ENCODE assay signal across 24 cellular contexts in the genomic region with DNA sequence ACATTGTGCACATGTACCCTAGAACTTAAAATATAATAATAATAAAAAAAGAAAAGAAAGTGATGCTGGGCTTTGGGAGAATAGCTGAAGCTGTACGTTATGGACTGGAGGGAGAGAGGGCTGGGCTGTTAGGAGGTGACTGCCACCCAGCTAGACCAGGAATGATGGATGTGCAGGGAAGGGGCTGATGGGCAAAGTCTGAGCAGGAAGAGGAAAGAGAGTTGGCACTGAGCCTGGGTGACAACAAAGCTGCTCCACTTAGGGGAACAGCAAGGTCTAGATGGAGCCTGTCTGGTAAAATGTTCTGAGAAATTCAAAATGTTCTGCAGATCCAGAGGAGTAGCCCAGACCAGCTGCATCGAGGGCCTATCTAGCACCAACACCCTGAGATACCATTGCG.
"Had no signal": no experiment of that assay in that cellular context is flagged by ENCODE, and none has a peak within 500 bp of the region (broad histone marks: within the 10 kb centered on the region; RNA-seq: fewer than 3 reads in every experiment).

No MANE protein-coding gene starts in this region.

- H3K4me1 Mint-ChIP-seq: WTC11 had no signal

- H3K9me3 ChIP-seq: ascending aorta, Peyer's patch, SJSA1 had no signal

- H3K4me3 Mint-ChIP-seq: activated CD8-positive, alpha-beta T cell treated with anti-CD3 and anti-CD28 coated beads, Interleukin-2, amount 10 ng/mL, durations not matched to agents 7 days and 5 days; activated naive CD8-positive, alpha-beta T cell treated with anti-CD3 and anti-CD28 coated beads, Interleukin-2, amount 50 U/mL, for 24 hours; T-helper 1 cell treated with Interleukin-12 subunit alpha and Interleukin-12 subunit beta and Interleukin-4 antibody, amounts not matched to agents 30 μg/mL and 1 μg/mL, for 36 hours; WTC11 had no signal

- H3K36me3 ChIP-seq: ascending aorta, Peyer's patch, SJSA1 had no signal

- H3K4me1 ChIP-seq: ascending aorta, body of pancreas, Peyer's patch, SJSA1 had no signal

- DNase-seq: activated CD4-positive, alpha-beta T cell treated with anti-CD3 and anti-CD28 coated beads for 48 hours; activated CD4-positive, alpha-beta T cell treated with anti-CD3 and anti-CD28 coated beads, Interleukin-2, amount 50 U/mL, for 4 hours; activated CD4-positive, CD25-positive, alpha-beta regulatory T cell treated with anti-CD3 and anti-CD28 coated beads, Interleukin-2, amount 50 U/mL, for 72 hours; activated CD8-positive, alpha-beta memory T cell treated with anti-CD3 and anti-CD28 coated beads, Interleukin-2, amount 50 U/mL, for 48 hours; activated CD8-positive, alpha-beta T cell treated with anti-CD3 and anti-CD28 coated beads, Interleukin-2, amount 10 ng/mL, durations not matched to agents 7 days and 5 days; activated naive CD8-positive, alpha-beta T cell treated with anti-CD3 and anti-CD28 coated beads, Interleukin-2, amount 50 U/mL, for 24 hours; activated T-cell treated with anti-CD3 and anti-CD28 coated beads, Interleukin-2, amount 50 U/mL, for 1 hour; amniotic stem cell; body of pancreas; central memory CD4-positive, alpha-beta T cell; NCI-H1048; NCI-H146; NCI-H1930; NCI-H446; NCI-H524; NCI-H748 treated with DMSO at 0.1 percent for 48 hours; Peyer's patch; SHP77; T-helper 9 cell had no signal

- H3K4me3 ChIP-seq: ascending aorta, body of pancreas, Peyer's patch, SJSA1 had no signal

- H3K27ac ChIP-seq: ascending aorta, body of pancreas, Peyer's patch, SJSA1 had no signal

- H3K27me3 ChIP-seq: ascending aorta, body of pancreas, Peyer's patch, SJSA1 had no signal

- H3K27ac Mint-ChIP-seq: activated CD8-positive, alpha-beta T cell treated with anti-CD3 and anti-CD28 coated beads, Interleukin-2, amount 10 ng/mL, durations not matched to agents 7 days and 5 days; activated naive CD4-positive, alpha-beta T cell treated with anti-CD3 and anti-CD28 coated beads, Interleukin-2, amount 50 U/mL, for 72 hours; activated naive CD8-positive, alpha-beta T cell treated with anti-CD3 and anti-CD28 coated beads, Interleukin-2, amount 50 U/mL, for 24 hours; T-helper 1 cell treated with Interleukin-12 subunit alpha and Interleukin-12 subunit beta and Interleukin-4 antibody, amounts not matched to agents 30 μg/mL and 1 μg/mL, for 36 hours; WTC11 had no signal

- H3K9me3 Mint-ChIP-seq: activated naive CD8-positive, alpha-beta T cell treated with anti-CD3 and anti-CD28 coated beads, Interleukin-2, amount 50 U/mL, for 24 hours had no signal

- H3K27me3 Mint-ChIP-seq: activated naive CD8-positive, alpha-beta T cell treated with anti-CD3 and anti-CD28 coated beads, Interleukin-2, amount 50 U/mL, for 24 hours had no signal
